ENCODE assay signal across 11 cellular contexts in genomic region chr10:44008270-44008916, GRCh38.
A peak's percentile ranks its signal among the peaks of the same experiment; 100 is the strongest.
DNase-seq lines count a peak whose midpoint lies in the region; ATAC-seq and TF ChIP-seq lines count a peak whose summit lies in the region.
"Had no signal": no experiment of that assay in that cellular context is flagged by ENCODE, and none has a peak within 500 bp of the region (broad histone marks: within the 10 kb centered on the region; RNA-seq: fewer than 3 reads in every experiment).

No MANE protein-coding gene starts in this region.

- H3K4me3 Mint-ChIP-seq in type B pancreatic cell = no peak overlapping the region
- no peak overlapping the region for H3K4me3 Mint-ChIP-seq in effector memory CD8-positive, alpha-beta T cell
- H3K4me3 Mint-ChIP-seq: neural crest cell had no signal

- no peak overlapping the region for H3K4me3 ChIP-seq in AG10803 (ENCODE audit: low read length)
- H3K4me3 ChIP-seq in epithelial cell of proximal tubule (ENCODE audit: low read depth, low read length) = no peak overlapping the region

- TF ChIP-seq CTCF in AG10803 (conservative IDR thresholded peaks at IDR 0.05; ENCODE audit: low read length) (no peak), GM20000 (IDR thresholded peaks at IDR 0.05; ENCODE audit: extremely low read depth, missing control alignments) (no peak), epithelial cell of proximal tubule (conservative IDR thresholded peaks at IDR 0.05; ENCODE audit: low read depth, low read length) (no peak), type B pancreatic cell (conservative IDR thresholded peaks at IDR 0.05) (no peak)

- no peak overlapping the region for H3K27ac Mint-ChIP-seq in type B pancreatic cell
- peak overlapping the region in 1 of 2 donors; percentile 1 for H3K27ac Mint-ChIP-seq in effector memory CD8-positive, alpha-beta T cell

- peaks cover 11% of the 10 kb centered on the region for H3K27me3 Mint-ChIP-seq in type B pancreatic cell
- H3K27me3 Mint-ChIP-seq in effector memory CD8-positive, alpha-beta T cell = peaks cover 30 to 33% of the 10 kb centered on the region in 2 donors

- H3K4me1 Mint-ChIP-seq in type B pancreatic cell (ENCODE audit: unreplicated experiment) = peaks cover 53% of the 10 kb centered on the region
- H3K4me1 Mint-ChIP-seq in effector memory CD8-positive, alpha-beta T cell (ENCODE audit: low read depth in 2 of 2) = no peaks in the 10 kb centered on the region

- peak; percentile 27 for ATAC-seq in HG03460 (IDR thresholded peaks at IDR 0.05; ENCODE audit: unreplicated experiment)
- ATAC-seq in effector memory CD8-positive, alpha-beta T cell (replicated peaks) = no peak

- H3K36me3 Mint-ChIP-seq in type B pancreatic cell = no peaks in the 10 kb centered on the region
- H3K36me3 Mint-ChIP-seq in effector memory CD8-positive, alpha-beta T cell (ENCODE audit: insufficient read depth) = no peaks in the 10 kb centered on the region

- DNase-seq in AG10803 (ENCODE audit: low read depth) (peak; percentile 33), GM20000 (ENCODE audit: low spot score) (peak; percentile 60), epithelial cell of proximal tubule (ENCODE audit: low read depth) (peak; percentile 79), NOMO-1 treated with DMSO at 0.1 percent for 48 hours (lab: John Stamatoyannopoulos, UW; ENCODE audit: unreplicated experiment) (no peak), type B pancreatic cell (ENCODE audit: extremely low spot score, unreplicated experiment) (no peak), DMS 273 (lab: John Stamatoyannopoulos, UW; ENCODE audit: unreplicated experiment) (no peak)
- no peak for DNase-seq in effector memory CD8-positive, alpha-beta T cell
- DNase-seq: activated naive CD4-positive, alpha-beta T cell; NCI-H446 treated with DMSO at 0.1 percent for 48 hours had no signal

- no peaks in the 10 kb centered on the region for H3K9me3 Mint-ChIP-seq in type B pancreatic cell
- H3K9me3 Mint-ChIP-seq in effector memory CD8-positive, alpha-beta T cell = no peaks in the 10 kb centered on the region
- H3K9me3 Mint-ChIP-seq: neural crest cell had no signal

Comparison
In these comparisons a context has a peak if more than half of its experiments do, and no peak if none do; other contexts are left out.
1. DNase-seq: peak in AG10803 (single experiment), GM20000 (single experiment) and epithelial cell of proximal tubule (single experiment); none in NOMO-1 treated with DMSO at 0.1 percent for 48 hours (single experiment), type B pancreatic cell (single experiment), DMS 273 (single experiment) and effector memory CD8-positive, alpha-beta T cell (0 of 3).